In the genomic region with DNA sequence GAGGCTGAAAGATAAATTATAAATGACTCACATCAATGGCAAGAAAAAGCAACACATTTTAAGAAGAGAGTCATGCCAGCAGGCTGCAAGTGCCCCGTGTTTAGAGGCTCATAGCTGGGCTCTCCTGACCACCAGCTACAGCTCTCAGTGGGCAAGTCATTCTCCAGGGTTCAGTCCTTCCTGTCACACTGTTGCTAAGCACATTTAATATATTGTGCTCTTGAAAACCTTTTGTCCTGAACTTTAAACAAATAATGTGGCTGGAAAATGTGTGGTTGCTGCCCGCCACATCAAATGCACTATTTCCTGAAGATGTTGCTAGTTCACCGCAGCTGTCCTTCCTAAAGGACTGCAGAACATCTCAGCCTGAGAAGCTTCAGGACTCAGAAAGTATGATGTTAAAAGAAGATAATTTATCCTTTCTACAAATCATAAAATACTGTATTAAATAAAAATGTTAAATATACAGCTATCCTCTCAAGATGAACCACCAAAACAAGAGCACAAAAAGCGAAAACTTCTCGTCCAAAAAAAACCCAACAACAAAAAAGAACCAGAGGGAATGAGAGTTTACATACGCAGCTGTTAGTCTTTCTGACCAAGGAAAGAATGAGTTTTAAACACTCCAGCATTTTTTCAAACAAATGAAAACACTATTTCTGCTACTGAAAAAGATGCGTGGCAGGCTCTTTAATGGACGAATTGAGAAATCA, we compare ENCODE assay signal across 8 cellular contexts. TPM values are rescaled to one million over a fixed set of nuclear protein-coding genes. Genes with fewer than 3 reads are reported as not detected.
DNase-seq lines count a peak whose midpoint lies in the region; ATAC-seq and TF ChIP-seq lines count a peak whose summit lies in the region.

No MANE protein-coding gene starts in this region.

- H3K4me3 ChIP-seq in choroid plexus epithelial cell (ENCODE audit: low read depth, low read length) (peak overlapping the region; percentile 81), mononuclear cell (ENCODE audit: low read length) (peak overlapping the region; percentile 58), thymus (ENCODE audit: low read length) (peak overlapping the region; percentile 86)

- H3K4me1 ChIP-seq in mononuclear cell (ENCODE audit: insufficient read depth, low read length) (peaks cover 17% of the 10 kb centered on the region), thymus (ENCODE audit: control insufficient read depth, insufficient read depth, low read length) (peaks cover 5% of the 10 kb centered on the region)

- no peaks in the 10 kb centered on the region for H3K27me3 ChIP-seq in mononuclear cell (ENCODE audit: insufficient read depth, low read length)
- no peaks in the 10 kb centered on the region for H3K27me3 ChIP-seq in thymus (ENCODE audit: control insufficient read depth, insufficient read depth)

- WGBS in thymus, result 1% methylated on average over 8 of the region's 8 CpGs

- no peak overlapping the region for H3K27ac ChIP-seq in thymus (ENCODE audit: low read depth)

- peaks cover 19% of the 10 kb centered on the region for H3K36me3 ChIP-seq in thymus (ENCODE audit: control insufficient read depth, insufficient read depth)

- H3K9me3 ChIP-seq in mononuclear cell (ENCODE audit: low read depth, low read length) (no peaks in the 10 kb centered on the region), thymus (ENCODE audit: control insufficient read depth) (no peaks in the 10 kb centered on the region)

- ATAC-seq in GM19438 (IDR thresholded peaks at IDR 0.05; ENCODE audit: low read depth, unreplicated experiment) (peak; percentile 37), HG03565 (IDR thresholded peaks at IDR 0.05; ENCODE audit: unreplicated experiment) (peak; percentile 49)

- TF ChIP-seq CTCF in choroid plexus epithelial cell (conservative IDR thresholded peaks at IDR 0.05; ENCODE audit: low read depth, low read length), result no peak

- peak; percentile 4 for DNase-seq in DMS79 (lab: John Stamatoyannopoulos, UW)
- peak in 3 of 5 experiments; percentile 6 to 63 (median 21) for DNase-seq in T-helper 2 cell
- peak; percentile 37 for DNase-seq in choroid plexus epithelial cell (ENCODE audit: low read depth)
- DNase-seq in LoVo (ENCODE audit: low spot score), result no peak

RNA-seq across cellular contexts. Expression of a gene that starts 1.0 kb away (rescaled TPM):
- 16.3 TPM for total RNA-seq in mononuclear cell
- polyA plus RNA-seq in thymus, result 14.6 TPM
